In genomic region chr3:52205727-52206372, GRCh38 we compare ENCODE assay signal across 32 cellular contexts. TPM values are rescaled to one million over a fixed set of nuclear protein-coding genes. Genes with fewer than 3 reads are reported as not detected.
DNase-seq lines count a peak whose midpoint lies in the region; ATAC-seq, FAIRE-seq and TF ChIP-seq lines count a peak whose summit lies in the region.
"Had no signal": no experiment of that assay in that cellular context is flagged by ENCODE, and none has a peak within 500 bp of the region (broad histone marks: within the 10 kb centered on the region; RNA-seq: fewer than 3 reads in every experiment).

No MANE protein-coding gene starts in this region.

- H3K4me3 ChIP-seq in HL-60 (replicated peaks; ENCODE audit: insufficient read depth, low read length) (no peak overlapping the region), HepG2 (replicated peaks in 1 of 3; ENCODE audit: insufficient read depth in 1 of 3, low read depth in 2 of 3, low read length in 3 of 3) (no peak overlapping the region), SK-N-SH (ENCODE audit: low read depth in 2 of 2, low read length in 1 of 2) (no peak overlapping the region), coronary artery (no peak overlapping the region)
- H3K4me3 ChIP-seq: spleen, tibial nerve had no signal

- CTCF ChIA-PET in HepG2 (lab: Yijun Ruan, JAX; ENCODE audit: low intra/inter-chr PET ratio, low total read pairs) (no interaction called here), SK-N-SH (lab: Yijun Ruan, JAX) (interaction anchor here (1.2 to 4.2 kb wide), 3 partner anchors 15 to 69 kb away, joined by 3 to 23 read pairs (median 3); no protein-coding TSS in a partner anchor)

- no TSS peak for BruUV-seq in HepG2 (replicated peaks; lab: Mats Ljungman, UMichigan)

- in situ Hi-C loops in ACHN (cut with HindIII; ENCODE audit: low pct_ligation_motif_present, low pct_unique_long_range_greater_than_20kb, low sequenced_read_pairs): no loop called here
- in situ Hi-C loops in HepG2 (cut with HindIII; ENCODE audit: extremely low pct_ligation_motif_present, low pct_unique_long_range_greater_than_20kb): no loop called here

- H3F3A ChIP-seq in SK-N-SH (replicated peaks; ENCODE audit: insufficient read depth): no peaks in the 10 kb centered on the region

- TF ChIP-seq CTCF in HL-60 (IDR thresholded peaks at IDR 0.05; ENCODE audit: insufficient read depth, low read length): no peak
- TF ChIP-seq CTCF in HepG2 (CRISPR knock-in tag; IDR thresholded peaks at IDR 0.05): no peak
- no peak for TF ChIP-seq CTCF in SK-N-SH (IDR thresholded peaks at IDR 0.05)
- TF ChIP-seq CTCF in coronary artery (IDR thresholded peaks at IDR 0.05): no peak

- FAIRE-seq in HepG2 (lab: Jason Lieb, UNC): no peak
- FAIRE-seq: frontal cortex, keratinocyte, TTC549 had no signal

- H3K9me3 ChIP-seq in HepG2 (ENCODE audit: low read length) (no peaks in the 10 kb centered on the region), SK-N-SH (no peaks in the 10 kb centered on the region)
- H3K9me3 ChIP-seq: spleen, tibial nerve had no signal

- ATAC-seq in HepG2 (no peak), HG03175 (IDR thresholded peaks at IDR 0.05; ENCODE audit: unreplicated experiment) (no peak)
- ATAC-seq: esophagus mucosa; stimulated activated naive CD8-positive, alpha-beta T cell treated with anti-CD3 and anti-CD28 coated beads, Interleukin-15, amount 100 ng/mL, for 72 hours had no signal

- peaks cover 60% of the 10 kb centered on the region for H3K4me1 ChIP-seq in HepG2 (ENCODE audit: insufficient read depth, low read length)
- no peaks in the 10 kb centered on the region for H3K4me1 ChIP-seq in SK-N-SH (ENCODE audit: control insufficient read depth in 1 of 2, insufficient read depth in 2 of 2, low read depth in 1 of 2, low read length in 1 of 2)

- H3K36me3 ChIP-seq in HepG2 (replicated peaks in 1 of 2; ENCODE audit: control insufficient read depth in 1 of 2, insufficient read depth in 2 of 2, low read length in 2 of 2) (peaks cover 15 to 80% of the 10 kb centered on the region in 2 experiments), SK-N-SH (replicated peaks in 1 of 2; ENCODE audit: control insufficient read depth in 1 of 2, insufficient read depth in 2 of 2, low read length in 1 of 2) (peaks cover 82 to 88% of the 10 kb centered on the region in 2 experiments)

- H3K9ac ChIP-seq in HepG2 (ENCODE audit: insufficient read depth, low read depth, low read length): no peak overlapping the region
- no peak overlapping the region for H3K9ac ChIP-seq in SK-N-SH

- H3K27ac ChIP-seq in HL-60 (replicated peaks) (peak overlapping the region; percentile 88), HepG2 (ENCODE audit: extremely low read length, insufficient read depth, low read length) (no peak overlapping the region), SK-N-SH (ENCODE audit: low read depth in 2 of 2, low read length in 1 of 2) (no peak overlapping the region), coronary artery (no peak overlapping the region)
- H3K27ac ChIP-seq: tibial nerve had no signal

- POLR2A ChIA-PET in HepG2 (lab: Yijun Ruan, JAX) (no interaction called here), SK-N-SH (lab: Yijun Ruan, JAX) (no interaction called here)

- 91% methylated on average over 6 of the region's 6 CpGs for WGBS in HepG2 (ENCODE audit: low lambda C conversion rate)
- 85% methylated on average over 6 of the region's 6 CpGs for WGBS in SK-N-SH (ENCODE audit: low lambda C conversion rate)

- H3K27me3 ChIP-seq in HL-60 (ENCODE audit: insufficient read depth, poor library complexity, severe bottlenecking): no peaks in the 10 kb centered on the region
- no peaks in the 10 kb centered on the region for H3K27me3 ChIP-seq in HepG2 (ENCODE audit: control insufficient read depth in 1 of 2, insufficient read depth in 2 of 2, low read length in 2 of 2)
- H3K27me3 ChIP-seq in SK-N-SH (ENCODE audit: insufficient read depth): no peaks in the 10 kb centered on the region
- H3K27me3 ChIP-seq: spleen, tibial nerve had no signal

- TF ChIP-seq EP300 in HepG2 (IDR thresholded peaks at IDR 0.05; ENCODE audit: low read depth in 2 of 2, low read length in 2 of 2) (no peak), HepG2 (CRISPR knock-in tag; IDR thresholded peaks at IDR 0.05; ENCODE audit: borderline replicate concordance) (no peak), SK-N-SH (IDR thresholded peaks at IDR 0.05; ENCODE audit: borderline replicate concordance in 1 of 2, low read depth in 1 of 2, low read length in 1 of 2) (no peak)

- TF ChIP-seq POLR2A in HepG2 (IDR thresholded peaks at IDR 0.05; ENCODE audit: insufficient read depth in 1 of 2, low read depth in 2 of 2, low read length in 2 of 2): no peak

- no peaks in the 10 kb centered on the region for H3K9me2 ChIP-seq in SK-N-SH

- no peak overlapping the region for H3K4me2 ChIP-seq in HepG2 (ENCODE audit: low read depth, low read length)
- H3K4me2 ChIP-seq in SK-N-SH: no peak overlapping the region

- H3K79me2 ChIP-seq in HepG2 (ENCODE audit: insufficient read depth, low read length) (no peaks in the 10 kb centered on the region), SK-N-SH (ENCODE audit: insufficient read depth) (peaks cover 6% of the 10 kb centered on the region)

- intact Hi-C loops in HepG2 (cut with micrococcal nuclease; ENCODE audit: unreplicated experiment): no loop called here

- TF ChIP-seq RAD21 in HepG2 (CRISPR knock-in tag; IDR thresholded peaks at IDR 0.05): no peak
- TF ChIP-seq RAD21 in SK-N-SH (IDR thresholded peaks at IDR 0.05; ENCODE audit: low read length): no peak

- H2AFZ ChIP-seq in HepG2 (ENCODE audit: low read length): no peak overlapping the region
- no peak overlapping the region for H2AFZ ChIP-seq in SK-N-SH (ENCODE audit: low read depth)

- H4K20me1 ChIP-seq in HepG2 (ENCODE audit: insufficient read depth, low read length) (no peaks in the 10 kb centered on the region), SK-N-SH (ENCODE audit: insufficient read depth) (no peaks in the 10 kb centered on the region)

- DNase-seq in ACHN (peak; percentile 34), HL-60 (ENCODE audit: low read depth in 1 of 2, low spot score in 1 of 2) (no peak), astrocyte of the hippocampus (ENCODE audit: low read depth, low spot score) (peak; percentile 91), HepG2 (ENCODE audit: low spot score) (no peak), SK-N-SH (no peak), medulla oblongata (ENCODE audit: extremely low spot score) (no peak), coronary artery (ENCODE audit: low spot score) (no peak)
- DNase-seq: activated CD8-positive, alpha-beta memory T cell treated with anti-CD3 and anti-CD28 coated beads, Interleukin-2, amount 50 U/mL, for 48 hours; activated effector memory CD4-positive, alpha-beta T cell treated with anti-CD3 and anti-CD28 coated beads, Interleukin-2, amount 50 U/mL, for 16 hours; CD8-positive, alpha-beta memory T cell; DMS153; effector CD8-positive, alpha-beta T cell; GF-D8; hypothalamus; KG1; NCI-H1092 treated with DMSO at 0.1 percent for 48 hours; NCI-H2029; NCI-H345; NCI-H82; nucleus accumbens; Right ventricle myocardium superior; spleen; stimulated activated CD4-positive, alpha-beta T cell treated with anti-CD3 and anti-CD28 coated beads, Interleukin-4, amount 100 ng/mL, for 1 hour; stimulated activated naive CD8-positive, alpha-beta T cell treated with anti-CD3 and anti-CD28 coated beads, Interleukin-15, amount 100 ng/mL, for 72 hours; SW 1271 had no signal

RNA-seq across cellular contexts. Expression of gene ALAS1, which starts 7.9 kb away (rescaled TPM):
- total RNA-seq in HepG2 (2016; rRNA removed; fragmentation: Illumina TruSeq; extraction: Trizol): 36.0 and 40.2 TPM in 2 replicates
- total RNA-seq in HepG2 (2016; cell fraction: cytosol; rRNA removed; fragmentation: Illumina TruSeq; extraction: Trizol; ENCODE audit: low read depth): 9.6 and 11.6 TPM in 2 replicates
- 33.6 and 35.3 TPM in 2 replicates for total RNA-seq in HepG2 (2016; cell fraction: insoluble cytoplasmic fraction; rRNA removed; fragmentation: Illumina TruSeq; extraction: Trizol)
- 14.0 and 14.5 TPM in 2 replicates for total RNA-seq in HepG2 (2016; cell fraction: membrane; rRNA removed; fragmentation: Illumina TruSeq; extraction: Trizol)
- total RNA-seq in HepG2 (2016; cell fraction: nucleus; rRNA removed; fragmentation: Illumina TruSeq; extraction: Trizol): 16.9 and 18.1 TPM in 2 replicates
- polyA plus RNA-seq in HepG2 (2011; rRNA removed) (39.0 and 43.2 TPM in 2 replicates), SK-N-SH (2012; rRNA removed) (42.4 and 47.9 TPM in 2 replicates)
- 41.2 and 50.6 TPM in 2 replicates for polyA plus RNA-seq in HepG2 (2011; cell fraction: cytosol; rRNA removed)
- 30.0 and 30.9 TPM in 2 replicates for polyA plus RNA-seq in HepG2 (2011; cell fraction: nucleus; rRNA removed)
- 19.8 and 27.7 TPM in 2 replicates for polyA plus RNA-seq in HepG2 (2012)
- polyA plus RNA-seq in HepG2 (2016; cell fraction: cytosol; fragmentation: Illumina TruSeq; extraction: Trizol; ENCODE audit: low read depth): 3.9 and 4.3 TPM in 2 replicates
- polyA plus RNA-seq in HepG2 (2016; cell fraction: insoluble cytoplasmic fraction; fragmentation: Illumina TruSeq; extraction: Trizol; ENCODE audit: low read depth): 27.6 and 42.4 TPM in 2 replicates
- 6.8 and 7.1 TPM in 2 replicates for polyA plus RNA-seq in HepG2 (2016; cell fraction: membrane; fragmentation: Illumina TruSeq; extraction: Trizol; ENCODE audit: low read depth)
- 26.7 and 30.3 TPM in 2 replicates for polyA plus RNA-seq in HepG2 (2016; cell fraction: nucleus; fragmentation: Illumina TruSeq; extraction: Trizol; ENCODE audit: insufficient read depth, low read depth)
- 49.6 and 54.7 TPM in 2 replicates for polyA minus RNA-seq in HepG2 (2011; rRNA and poly(A)+ RNA removed; ENCODE audit: low replicate concordance)
- polyA minus RNA-seq in HepG2 (2011; cell fraction: cytosol; rRNA and poly(A)+ RNA removed): 23.9 and 26.4 TPM in 2 replicates
- polyA minus RNA-seq in HepG2 (2011; cell fraction: nucleus; rRNA and poly(A)+ RNA removed): 17.3 and 19.0 TPM in 2 replicates
- 25.8 and 35.6 TPM in 2 replicates for polyA plus RNA-seq in SK-N-SH (2012; cell fraction: cytosol; rRNA removed)
- polyA plus RNA-seq in SK-N-SH (2012; cell fraction: nucleus; rRNA removed): 43.9 and 67.3 TPM in 2 replicates

RNA-seq across cellular contexts. Expression of gene TLR9, which starts 19.6 kb away (rescaled TPM):
- total RNA-seq in HepG2 (2016; rRNA removed; fragmentation: Illumina TruSeq; extraction: Trizol): not detected in 2 replicates
- not detected in 2 replicates for total RNA-seq in HepG2 (2016; cell fraction: cytosol; rRNA removed; fragmentation: Illumina TruSeq; extraction: Trizol; ENCODE audit: low read depth)
- not detected in 2 replicates for total RNA-seq in HepG2 (2016; cell fraction: insoluble cytoplasmic fraction; rRNA removed; fragmentation: Illumina TruSeq; extraction: Trizol)
- total RNA-seq in HepG2 (2016; cell fraction: membrane; rRNA removed; fragmentation: Illumina TruSeq; extraction: Trizol): not detected in 2 replicates
- total RNA-seq in HepG2 (2016; cell fraction: nucleus; rRNA removed; fragmentation: Illumina TruSeq; extraction: Trizol): not detected in 2 replicates
- polyA plus RNA-seq in HepG2 (2011; rRNA removed): 0.08 TPM in 1 of 2 replicates, not detected in the other
- polyA plus RNA-seq in HepG2 (2011; cell fraction: cytosol; rRNA removed): 0.01 TPM in 2 replicates
- 0.88 and 0.95 TPM in 2 replicates for polyA plus RNA-seq in HepG2 (2011; cell fraction: nucleus; rRNA removed)
- polyA plus RNA-seq in HepG2 (2012): 0.31 TPM in 1 of 2 replicates, not detected in the other
- not detected in 2 replicates for polyA plus RNA-seq in HepG2 (2016; cell fraction: cytosol; fragmentation: Illumina TruSeq; extraction: Trizol; ENCODE audit: low read depth)
- polyA plus RNA-seq in HepG2 (2016; cell fraction: insoluble cytoplasmic fraction; fragmentation: Illumina TruSeq; extraction: Trizol; ENCODE audit: low read depth): not detected in 2 replicates
- not detected in 2 replicates for polyA plus RNA-seq in HepG2 (2016; cell fraction: membrane; fragmentation: Illumina TruSeq; extraction: Trizol; ENCODE audit: low read depth)
- polyA plus RNA-seq in HepG2 (2016; cell fraction: nucleus; fragmentation: Illumina TruSeq; extraction: Trizol; ENCODE audit: insufficient read depth, low read depth): not detected in 2 replicates
- 0.14 TPM in 1 of 2 replicates, not detected in the other for polyA minus RNA-seq in HepG2 (2011; rRNA and poly(A)+ RNA removed; ENCODE audit: low replicate concordance)
- not detected in 2 replicates for polyA minus RNA-seq in HepG2 (2011; cell fraction: cytosol; rRNA and poly(A)+ RNA removed)
- 0.25 and 0.26 TPM in 2 replicates for polyA minus RNA-seq in HepG2 (2011; cell fraction: nucleus; rRNA and poly(A)+ RNA removed)
- 0.12 TPM in 1 of 2 replicates, not detected in the other for polyA plus RNA-seq in SK-N-SH (2012; rRNA removed)
- not detected in 2 replicates for polyA plus RNA-seq in SK-N-SH (2012; cell fraction: cytosol; rRNA removed)
- 0.31 and 0.38 TPM in 2 replicates for polyA plus RNA-seq in SK-N-SH (2012; cell fraction: nucleus; rRNA removed)
- total RNA-seq: frontal cortex, lung microvascular endothelial cell had no signal
- polyA plus RNA-seq: keratinocyte had no signal

RNA-seq across cellular contexts. Expression of gene TWF2, which starts 33.1 kb away (rescaled TPM):
- total RNA-seq in HepG2 (2016; rRNA removed; fragmentation: Illumina TruSeq; extraction: Trizol): 45.5 and 49.1 TPM in 2 replicates
- total RNA-seq in HepG2 (2016; cell fraction: cytosol; rRNA removed; fragmentation: Illumina TruSeq; extraction: Trizol; ENCODE audit: low read depth): 9.3 and 10.4 TPM in 2 replicates
- total RNA-seq in HepG2 (2016; cell fraction: insoluble cytoplasmic fraction; rRNA removed; fragmentation: Illumina TruSeq; extraction: Trizol): 46.7 and 47.5 TPM in 2 replicates
- 18.1 and 19.8 TPM in 2 replicates for total RNA-seq in HepG2 (2016; cell fraction: membrane; rRNA removed; fragmentation: Illumina TruSeq; extraction: Trizol)
- total RNA-seq in HepG2 (2016; cell fraction: nucleus; rRNA removed; fragmentation: Illumina TruSeq; extraction: Trizol): 19.0 and 20.5 TPM in 2 replicates
- 108 and 123 TPM in 2 replicates for polyA plus RNA-seq in HepG2 (2011; rRNA removed)
- 139 and 201 TPM in 2 replicates for polyA plus RNA-seq in HepG2 (2011; cell fraction: cytosol; rRNA removed)
- 105 and 112 TPM in 2 replicates for polyA plus RNA-seq in HepG2 (2011; cell fraction: nucleus; rRNA removed)
- 63.2 and 85.2 TPM in 2 replicates for polyA plus RNA-seq in HepG2 (2012)
- 10.6 and 11.3 TPM in 2 replicates for polyA plus RNA-seq in HepG2 (2016; cell fraction: cytosol; fragmentation: Illumina TruSeq; extraction: Trizol; ENCODE audit: low read depth)
- polyA plus RNA-seq in HepG2 (2016; cell fraction: insoluble cytoplasmic fraction; fragmentation: Illumina TruSeq; extraction: Trizol; ENCODE audit: low read depth): 55.3 and 58.3 TPM in 2 replicates
- polyA plus RNA-seq in HepG2 (2016; cell fraction: membrane; fragmentation: Illumina TruSeq; extraction: Trizol; ENCODE audit: low read depth): 16.1 and 16.9 TPM in 2 replicates
- 37.2 and 39.4 TPM in 2 replicates for polyA plus RNA-seq in HepG2 (2016; cell fraction: nucleus; fragmentation: Illumina TruSeq; extraction: Trizol; ENCODE audit: insufficient read depth, low read depth)
- 46.6 and 135 TPM in 2 replicates for polyA minus RNA-seq in HepG2 (2011; rRNA and poly(A)+ RNA removed; ENCODE audit: low replicate concordance)
- 84.6 and 87.5 TPM in 2 replicates for polyA minus RNA-seq in HepG2 (2011; cell fraction: cytosol; rRNA and poly(A)+ RNA removed)
- 18.5 and 25.0 TPM in 2 replicates for polyA minus RNA-seq in HepG2 (2011; cell fraction: nucleus; rRNA and poly(A)+ RNA removed)
- 157 and 188 TPM in 2 replicates for polyA plus RNA-seq in SK-N-SH (2012; rRNA removed)
- 81.6 and 132 TPM in 2 replicates for polyA plus RNA-seq in SK-N-SH (2012; cell fraction: cytosol; rRNA removed)
- polyA plus RNA-seq in SK-N-SH (2012; cell fraction: nucleus; rRNA removed): 125 and 150 TPM in 2 replicates

RNA-seq across cellular contexts. Expression of gene PPM1M, which starts 39.7 kb away (rescaled TPM):
- total RNA-seq in HepG2 (2016; rRNA removed; fragmentation: Illumina TruSeq; extraction: Trizol): 1.5 and 2.5 TPM in 2 replicates
- 0.91 and 1.1 TPM in 2 replicates for total RNA-seq in HepG2 (2016; cell fraction: cytosol; rRNA removed; fragmentation: Illumina TruSeq; extraction: Trizol; ENCODE audit: low read depth)
- 2.2 and 2.4 TPM in 2 replicates for total RNA-seq in HepG2 (2016; cell fraction: insoluble cytoplasmic fraction; rRNA removed; fragmentation: Illumina TruSeq; extraction: Trizol)
- 2.7 and 3.5 TPM in 2 replicates for total RNA-seq in HepG2 (2016; cell fraction: membrane; rRNA removed; fragmentation: Illumina TruSeq; extraction: Trizol)
- total RNA-seq in HepG2 (2016; cell fraction: nucleus; rRNA removed; fragmentation: Illumina TruSeq; extraction: Trizol): 2.0 and 2.1 TPM in 2 replicates
- polyA plus RNA-seq in HepG2 (2011; rRNA removed) (5.9 and 6.9 TPM in 2 replicates), SK-N-SH (2012; rRNA removed) (19.2 and 23.9 TPM in 2 replicates)
- polyA plus RNA-seq in HepG2 (2011; cell fraction: cytosol; rRNA removed): 4.4 and 5.2 TPM in 2 replicates
- polyA plus RNA-seq in HepG2 (2011; cell fraction: nucleus; rRNA removed): 20.6 and 21.3 TPM in 2 replicates
- polyA plus RNA-seq in HepG2 (2012): 4.0 and 4.5 TPM in 2 replicates
- polyA plus RNA-seq in HepG2 (2016; cell fraction: cytosol; fragmentation: Illumina TruSeq; extraction: Trizol; ENCODE audit: low read depth): 0.99 and 1.1 TPM in 2 replicates
- 2.0 and 2.3 TPM in 2 replicates for polyA plus RNA-seq in HepG2 (2016; cell fraction: insoluble cytoplasmic fraction; fragmentation: Illumina TruSeq; extraction: Trizol; ENCODE audit: low read depth)
- polyA plus RNA-seq in HepG2 (2016; cell fraction: membrane; fragmentation: Illumina TruSeq; extraction: Trizol; ENCODE audit: low read depth): 2.3 and 2.5 TPM in 2 replicates
- polyA plus RNA-seq in HepG2 (2016; cell fraction: nucleus; fragmentation: Illumina TruSeq; extraction: Trizol; ENCODE audit: insufficient read depth, low read depth): 3.6 and 4.3 TPM in 2 replicates
- polyA minus RNA-seq in HepG2 (2011; rRNA and poly(A)+ RNA removed; ENCODE audit: low replicate concordance): 8.9 and 14.9 TPM in 2 replicates
- polyA minus RNA-seq in HepG2 (2011; cell fraction: cytosol; rRNA and poly(A)+ RNA removed): 1.5 and 1.9 TPM in 2 replicates
- 2.7 and 3.7 TPM in 2 replicates for polyA minus RNA-seq in HepG2 (2011; cell fraction: nucleus; rRNA and poly(A)+ RNA removed)
- polyA plus RNA-seq in SK-N-SH (2012; cell fraction: cytosol; rRNA removed): 11.7 and 15.6 TPM in 2 replicates
- 56.2 and 60.9 TPM in 2 replicates for polyA plus RNA-seq in SK-N-SH (2012; cell fraction: nucleus; rRNA removed)

RNA-seq across cellular contexts. Expression of gene POC1A, which starts 51.6 kb away (rescaled TPM):
- 20.0 and 22.5 TPM in 2 replicates for total RNA-seq in HepG2 (2016; rRNA removed; fragmentation: Illumina TruSeq; extraction: Trizol)
- total RNA-seq in HepG2 (2016; cell fraction: cytosol; rRNA removed; fragmentation: Illumina TruSeq; extraction: Trizol; ENCODE audit: low read depth): 13.9 and 15.5 TPM in 2 replicates
- 20.6 and 21.0 TPM in 2 replicates for total RNA-seq in HepG2 (2016; cell fraction: insoluble cytoplasmic fraction; rRNA removed; fragmentation: Illumina TruSeq; extraction: Trizol)
- 24.6 and 24.9 TPM in 2 replicates for total RNA-seq in HepG2 (2016; cell fraction: membrane; rRNA removed; fragmentation: Illumina TruSeq; extraction: Trizol)
- total RNA-seq in HepG2 (2016; cell fraction: nucleus; rRNA removed; fragmentation: Illumina TruSeq; extraction: Trizol): 11.2 and 11.3 TPM in 2 replicates
- 12.6 and 14.6 TPM in 2 replicates for polyA plus RNA-seq in HepG2 (2011; rRNA removed)
- polyA plus RNA-seq in HepG2 (2011; cell fraction: cytosol; rRNA removed): 9.9 and 16.4 TPM in 2 replicates
- polyA plus RNA-seq in HepG2 (2011; cell fraction: nucleus; rRNA removed): 9.4 and 12.5 TPM in 2 replicates
- 5.8 and 9.6 TPM in 2 replicates for polyA plus RNA-seq in HepG2 (2012)
- 18.4 and 20.8 TPM in 2 replicates for polyA plus RNA-seq in HepG2 (2016; cell fraction: cytosol; fragmentation: Illumina TruSeq; extraction: Trizol; ENCODE audit: low read depth)
- 22.6 and 26.9 TPM in 2 replicates for polyA plus RNA-seq in HepG2 (2016; cell fraction: insoluble cytoplasmic fraction; fragmentation: Illumina TruSeq; extraction: Trizol; ENCODE audit: low read depth)
- 23.5 and 25.2 TPM in 2 replicates for polyA plus RNA-seq in HepG2 (2016; cell fraction: membrane; fragmentation: Illumina TruSeq; extraction: Trizol; ENCODE audit: low read depth)
- 16.5 and 16.9 TPM in 2 replicates for polyA plus RNA-seq in HepG2 (2016; cell fraction: nucleus; fragmentation: Illumina TruSeq; extraction: Trizol; ENCODE audit: insufficient read depth, low read depth)
- 35.8 and 64.7 TPM in 2 replicates for polyA minus RNA-seq in HepG2 (2011; rRNA and poly(A)+ RNA removed; ENCODE audit: low replicate concordance)
- 4.6 and 7.1 TPM in 2 replicates for polyA minus RNA-seq in HepG2 (2011; cell fraction: cytosol; rRNA and poly(A)+ RNA removed)
- polyA minus RNA-seq in HepG2 (2011; cell fraction: nucleus; rRNA and poly(A)+ RNA removed): 8.0 TPM in 2 replicates
- polyA plus RNA-seq in SK-N-SH (2012; rRNA removed): 9.6 and 11.7 TPM in 2 replicates
- 5.8 and 9.1 TPM in 2 replicates for polyA plus RNA-seq in SK-N-SH (2012; cell fraction: cytosol; rRNA removed)
- 7.7 and 9.6 TPM in 2 replicates for polyA plus RNA-seq in SK-N-SH (2012; cell fraction: nucleus; rRNA removed)

Comparison
In these comparisons a context has a peak if more than half of its experiments do, and no peak if none do; other contexts are left out.
1. DNase-seq: peak in ACHN (single experiment) and astrocyte of the hippocampus (single experiment); none in HL-60 (0 of 2), HepG2 (single experiment), SK-N-SH (single experiment), medulla oblongata (single experiment) and coronary artery (single experiment).